Comparison of ENCODE assay signal across 8 cellular contexts in the genomic region with DNA sequence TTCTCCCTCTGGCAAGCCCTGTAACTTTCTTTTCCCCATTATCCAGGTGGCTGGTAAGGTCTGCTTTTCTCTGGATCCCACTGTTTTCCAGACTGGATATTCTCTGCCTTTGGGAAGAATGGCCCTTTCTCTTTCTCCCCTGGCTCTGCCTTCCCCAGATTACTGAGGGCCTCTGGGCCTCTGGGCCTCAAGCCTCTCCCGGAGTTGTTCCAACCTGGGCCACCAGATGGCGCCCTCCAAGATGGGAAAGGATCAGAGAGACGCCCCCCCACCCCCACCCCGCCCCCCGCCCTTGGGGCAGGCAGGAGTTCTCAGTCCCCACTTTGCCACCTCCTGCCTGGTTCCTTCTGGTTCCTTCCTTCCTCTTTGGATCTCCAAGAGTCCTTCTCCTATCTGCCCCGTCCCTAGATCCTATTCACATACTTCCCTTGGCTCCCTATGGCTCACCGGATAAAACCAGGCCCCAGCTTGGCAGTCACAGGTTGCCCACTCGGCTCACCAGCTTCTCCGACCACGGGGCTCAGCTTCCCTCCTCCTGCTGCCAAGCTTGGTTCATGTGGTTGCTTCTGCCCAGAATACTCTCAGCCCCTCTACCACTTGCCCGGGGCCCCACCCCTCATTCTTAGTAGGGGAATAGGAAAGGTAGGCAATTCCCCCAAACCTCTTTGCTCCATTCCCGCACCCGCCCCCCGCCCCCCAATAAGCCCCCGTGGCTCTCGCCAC. TPM values are rescaled to one million over a fixed set of nuclear protein-coding genes. Genes with fewer than 3 reads are reported as not detected.
DNase-seq lines count a peak whose midpoint lies in the region; ATAC-seq, FAIRE-seq and TF ChIP-seq lines count a peak whose summit lies in the region.

No MANE protein-coding gene starts in this region.

- peak overlapping the region; percentile 75 for H3K4me2 ChIP-seq in endothelial cell of umbilical vein (ENCODE audit: insufficient read depth, low read length)

- H3K27ac ChIP-seq in endothelial cell of umbilical vein (ENCODE audit: insufficient read depth, low read depth, low read length) = peak overlapping the region; percentile 67

- POLR2A ChIA-PET in endothelial cell of umbilical vein (lab: Charles Lee) = interaction anchor here (0.6 kb wide), 1 partner anchor 625 kb away, joined by 5 read pairs; a partner anchor contains a TSS

- H3K4me1 Mint-ChIP-seq in naive B cell = peaks cover 28 to 35% (median 30%) of the 10 kb centered on the region in 3 donors

- CTCF ChIA-PET in endothelial cell of umbilical vein (lab: Charles Lee) = interaction anchor here (0.7 to 3.7 kb wide), 19 partner anchors 8 to 543 kb away, joined by 3 to 51 read pairs (median 5); a partner anchor contains a TSS

- H3K27ac Mint-ChIP-seq in naive B cell = peak overlapping the region in 3 of 6 donors; percentile 10 to 89 (median 88)

- no peaks in the 10 kb centered on the region for H3K9me3 ChIP-seq in endothelial cell of umbilical vein (replicated peaks; ENCODE audit: control insufficient read depth, insufficient read depth, low read length)

- H3K9me1 ChIP-seq in endothelial cell of umbilical vein (replicated peaks; ENCODE audit: control insufficient read depth, extremely low read depth, insufficient read depth, low read length) = no peaks in the 10 kb centered on the region

- dilution Hi-C loops in endothelial cell of umbilical vein (cut with MboI; ENCODE audit: extremely low pct_ligation_motif_present, low sequenced_read_pairs) = no loop called here

- H3K79me2 ChIP-seq in endothelial cell of umbilical vein (ENCODE audit: control insufficient read depth, insufficient read depth, low read length) = peaks cover 5% of the 10 kb centered on the region

- no peaks in the 10 kb centered on the region for H3K27me3 ChIP-seq in endothelial cell of umbilical vein (ENCODE audit: control insufficient read depth in 2 of 2, insufficient read depth in 2 of 2, low read length in 2 of 2)

- no TSS peak for BruUV-seq in endothelial cell of umbilical vein (replicated peaks; lab: Mats Ljungman, UMichigan)

- TF ChIP-seq POLR2A in GM12891 (IDR thresholded peaks at IDR 0.05; ENCODE audit: low read depth, low read length) (no peak), endothelial cell of umbilical vein (IDR thresholded peaks at IDR 0.05; ENCODE audit: low read depth, low read length) (no peak)

- no peaks in the 10 kb centered on the region for H3K9me3 Mint-ChIP-seq in naive B cell

- in situ Hi-C loops in ACHN (cut with HindIII; ENCODE audit: low pct_ligation_motif_present, low pct_unique_long_range_greater_than_20kb, low sequenced_read_pairs) = no loop called here

- FAIRE-seq in GM12891 (lab: Jason Lieb, UNC) (no peak), endothelial cell of umbilical vein (lab: Jason Lieb, UNC) (peak; percentile 82)

- H3K9ac ChIP-seq in endothelial cell of umbilical vein (replicated peaks; ENCODE audit: extremely low read depth, insufficient read depth, low read length) = peak overlapping the region; percentile 34

- peak overlapping the region in 2 of 3 experiments; percentile 55 to 77 for H3K4me3 ChIP-seq in endothelial cell of umbilical vein (replicated peaks in 1 of 3; ENCODE audit: insufficient read depth in 1 of 3, low read depth in 1 of 3, low read length in 3 of 3)

- peak; percentile 38 to 72 for TF ChIP-seq CTCF in endothelial cell of umbilical vein (IDR thresholded peaks at IDR 0.05; ENCODE audit: extremely low read depth in 1 of 2, insufficient read depth in 1 of 2, low read depth in 1 of 2, low read length in 2 of 2)

- H3K4me3 Mint-ChIP-seq in naive B cell = peak overlapping the region; percentile 63 to 90 (median 80)

- no peaks in the 10 kb centered on the region for H4K20me1 ChIP-seq in endothelial cell of umbilical vein (replicated peaks; ENCODE audit: control insufficient read depth, extremely low read depth, insufficient read depth, low read length)

- H3K4me1 ChIP-seq in endothelial cell of umbilical vein (ENCODE audit: control insufficient read depth, extremely low read depth, insufficient read depth, low read length) = peaks cover 18% of the 10 kb centered on the region

- H2AFZ ChIP-seq in endothelial cell of umbilical vein (ENCODE audit: low read depth, low read length) = no peak overlapping the region

- peaks cover 45 to 54% (median 52%) of the 10 kb centered on the region in 3 donors for H3K27me3 Mint-ChIP-seq in naive B cell

- peak; percentile 72 for DNase-seq in ACHN
- peak; percentile 80 for DNase-seq in GM12891 (ENCODE audit: insufficient read length, low spot score)
- peak; percentile 40 for DNase-seq in NCI-H526 treated with DMSO at 0.1 percent for 48 hours (lab: John Stamatoyannopoulos, UW)
- peak; percentile 34 for DNase-seq in activated CD8-positive, alpha-beta memory T cell treated with anti-CD3 and anti-CD28 coated beads, Interleukin-2, amount 50 U/mL, for 1 hour (ENCODE audit: extremely low read depth)
- DNase-seq in endothelial cell of umbilical vein (ENCODE audit: low read depth, low spot score) = peak; percentile 70
- DNase-seq in naive B cell = peak; percentile 57
- DNase-seq in stimulated activated CD8-positive, alpha-beta memory T cell treated with anti-CD3 and anti-CD28 coated beads, Interleukin-7, amount 100 ng/mL, for 4 hours (ENCODE audit: low read depth in 2 of 2) = peak; percentile 61 to 66

- ATAC-seq in naive B cell (ENCODE audit: low read depth in 2 of 2) (peak; percentile 48 to 57), HG03442 (IDR thresholded peaks at IDR 0.05; ENCODE audit: unreplicated experiment) (no peak)

- intact Hi-C loops in endothelial cell of umbilical vein (cut with micrococcal nuclease) = loop anchor here (1.0 to 5.0 kb wide), 3 partner anchors 44 to 554 kb away; a partner anchor contains a TSS

- H3K36me3 Mint-ChIP-seq in naive B cell = peaks cover 0 to 23% of the 10 kb centered on the region in 2 donors

- H3K36me3 ChIP-seq in endothelial cell of umbilical vein (ENCODE audit: control insufficient read depth in 2 of 2, extremely low read depth in 1 of 2, insufficient read depth in 2 of 2, low read length in 2 of 2) = peaks cover 2 to 19% of the 10 kb centered on the region in 2 experiments

TF ChIP-seq in GM12891, 5 proteins besides CTCF, POLR2A, EP300 and RAD21 (continues in another document):
- TF ChIP-seq TAF1 (IDR thresholded peaks at IDR 0.05; ENCODE audit: low read depth, low read length) (no peak), SPI1 (IDR thresholded peaks at IDR 0.05; ENCODE audit: low read depth, low read length) (no peak), POLR2AphosphoS5 (IDR thresholded peaks at IDR 0.05; ENCODE audit: low read depth, low read length) (no peak)

TF ChIP-seq in endothelial cell of umbilical vein, 7 proteins besides CTCF, POLR2A, EP300 and RAD21 (continues in another document):
- TF ChIP-seq GATA2 (IDR thresholded peaks at IDR 0.05; ENCODE audit: insufficient read depth, insufficient read length, low read depth, low read length) (no peak), FOS (IDR thresholded peaks at IDR 0.05; ENCODE audit: borderline replicate concordance, insufficient read depth, low read length) (no peak)

RNA-seq across cellular contexts. Expression of a gene that starts 13.0 kb away (rescaled TPM):
- 0.13 TPM for polyA plus RNA-seq in GM12891 (2012; ENCODE audit: low read depth, missing spikeins)
- total RNA-seq in endothelial cell of umbilical vein = 18.1 and 28.9 TPM in 2 replicates
- polyA plus RNA-seq in endothelial cell of umbilical vein (13.8 and 15.9 TPM in 2 replicates), naive B cell (ENCODE audit: low read depth in 6 of 6) (not detected)
- 28.5 and 33.7 TPM in 2 replicates for polyA plus RNA-seq in endothelial cell of umbilical vein (2011; cell fraction: cytosol; rRNA removed)
- 14.0 and 17.1 TPM in 2 replicates for polyA plus RNA-seq in endothelial cell of umbilical vein (2011; cell fraction: nucleus; rRNA removed)
- polyA plus RNA-seq in endothelial cell of umbilical vein (2012) = 20.8 and 24.7 TPM in 2 replicates
- 3.9 and 5.5 TPM in 2 replicates for polyA minus RNA-seq in endothelial cell of umbilical vein
- polyA minus RNA-seq in endothelial cell of umbilical vein (2011; cell fraction: cytosol; rRNA and poly(A)+ RNA removed) = 4.0 TPM
- polyA minus RNA-seq in endothelial cell of umbilical vein (2011; cell fraction: nucleus; rRNA and poly(A)+ RNA removed) = 0.72 and 1.7 TPM in 2 replicates

RNA-seq across cellular contexts. Expression of a gene that starts 25.8 kb away (rescaled TPM):
- polyA plus RNA-seq in GM12891 (2012; ENCODE audit: low read depth, missing spikeins) = 5.7 TPM
- 14.0 and 19.6 TPM in 2 replicates for total RNA-seq in endothelial cell of umbilical vein
- polyA plus RNA-seq in endothelial cell of umbilical vein (8.7 and 9.5 TPM in 2 replicates), naive B cell (ENCODE audit: low read depth in 6 of 6) (10 to 100 TPM in 1 of 6 donors, 1 to 10 TPM in 5; 2.7 to 20.4 (median 8.4) TPM)
- polyA plus RNA-seq in endothelial cell of umbilical vein (2011; cell fraction: cytosol; rRNA removed) = 6.0 and 6.5 TPM in 2 replicates
- polyA plus RNA-seq in endothelial cell of umbilical vein (2011; cell fraction: nucleus; rRNA removed) = 10.5 and 13.6 TPM in 2 replicates
- polyA plus RNA-seq in endothelial cell of umbilical vein (2012) = 16.0 and 18.7 TPM in 2 replicates
- 8.3 and 11.4 TPM in 2 replicates for polyA minus RNA-seq in endothelial cell of umbilical vein
- polyA minus RNA-seq in endothelial cell of umbilical vein (2011; cell fraction: cytosol; rRNA and poly(A)+ RNA removed) = 18.4 TPM
- 6.1 and 10.9 TPM in 2 replicates for polyA minus RNA-seq in endothelial cell of umbilical vein (2011; cell fraction: nucleus; rRNA and poly(A)+ RNA removed)

RNA-seq across cellular contexts. Expression of a gene that starts 28.7 kb away (rescaled TPM):
- polyA plus RNA-seq in GM12891 (2012; ENCODE audit: low read depth, missing spikeins) = 46.6 TPM
- 137 and 149 TPM in 2 replicates for total RNA-seq in endothelial cell of umbilical vein
- polyA plus RNA-seq in endothelial cell of umbilical vein (69.5 and 86.4 TPM in 2 replicates), naive B cell (ENCODE audit: low read depth in 6 of 6) (1 to 10 TPM; 1.0 to 8.1 (median 3.2) TPM)
- polyA plus RNA-seq in endothelial cell of umbilical vein (2011; cell fraction: cytosol; rRNA removed) = 25.7 and 48.4 TPM in 2 replicates
- polyA plus RNA-seq in endothelial cell of umbilical vein (2011; cell fraction: nucleus; rRNA removed) = 435 and 453 TPM in 2 replicates
- 78.4 and 97.9 TPM in 2 replicates for polyA plus RNA-seq in endothelial cell of umbilical vein (2012)
- 30.1 and 37.1 TPM in 2 replicates for polyA minus RNA-seq in endothelial cell of umbilical vein
- polyA minus RNA-seq in endothelial cell of umbilical vein (2011; cell fraction: cytosol; rRNA and poly(A)+ RNA removed) = 17.8 TPM
- polyA minus RNA-seq in endothelial cell of umbilical vein (2011; cell fraction: nucleus; rRNA and poly(A)+ RNA removed) = 60.6 and 103 TPM in 2 replicates

RNA-seq across cellular contexts. Expression of a gene that starts 50.6 kb away (rescaled TPM):
- not detected for polyA plus RNA-seq in GM12891 (2012; ENCODE audit: low read depth, missing spikeins)
- 0.27 and 0.28 TPM in 2 replicates for total RNA-seq in endothelial cell of umbilical vein
- polyA plus RNA-seq in endothelial cell of umbilical vein (0.11 and 0.21 TPM in 2 replicates), naive B cell (ENCODE audit: low read depth in 6 of 6) (1 to 10 TPM in 1 of 6 donors, under 1 TPM in 4, not detected in 1; 0.13 to 2.1 (median 0.47) TPM)
- 0.07 and 0.15 TPM in 2 replicates for polyA plus RNA-seq in endothelial cell of umbilical vein (2011; cell fraction: cytosol; rRNA removed)
- 0.29 and 0.54 TPM in 2 replicates for polyA plus RNA-seq in endothelial cell of umbilical vein (2011; cell fraction: nucleus; rRNA removed)
- polyA plus RNA-seq in endothelial cell of umbilical vein (2012) = 0.33 and 0.84 TPM in 2 replicates
- 0.62 and 0.92 TPM in 2 replicates for polyA minus RNA-seq in endothelial cell of umbilical vein
- not detected for polyA minus RNA-seq in endothelial cell of umbilical vein (2011; cell fraction: cytosol; rRNA and poly(A)+ RNA removed)
- not detected in 2 replicates for polyA minus RNA-seq in endothelial cell of umbilical vein (2011; cell fraction: nucleus; rRNA and poly(A)+ RNA removed)

Comparison
In these comparisons a context has a peak if more than half of its experiments do, and no peak if none do; other contexts are left out.
1. RNA of a gene that starts 13.0 kb away (polyA plus RNA-seq): 13.8 to 33.7 TPM in endothelial cell of umbilical vein; not detected in naive B cell; every median in the first group is over 10 times any median in the second.
2. Peak in every context shown above with its lines, with median percentiles within 50 percentile points of each other: DNase-seq.